Comparison of ENCODE assay signal across 8 cellular contexts in genomic region chr12:57005980-57006808, GRCh38. TPM values are rescaled to one million over a fixed set of nuclear protein-coding genes. Genes with fewer than 3 reads are reported as not detected.
A peak's percentile ranks its signal among the peaks of the same experiment; 100 is the strongest.
DNase-seq lines count a peak whose midpoint lies in the region; ATAC-seq and TF ChIP-seq lines count a peak whose summit lies in the region.

A gene with protein sequence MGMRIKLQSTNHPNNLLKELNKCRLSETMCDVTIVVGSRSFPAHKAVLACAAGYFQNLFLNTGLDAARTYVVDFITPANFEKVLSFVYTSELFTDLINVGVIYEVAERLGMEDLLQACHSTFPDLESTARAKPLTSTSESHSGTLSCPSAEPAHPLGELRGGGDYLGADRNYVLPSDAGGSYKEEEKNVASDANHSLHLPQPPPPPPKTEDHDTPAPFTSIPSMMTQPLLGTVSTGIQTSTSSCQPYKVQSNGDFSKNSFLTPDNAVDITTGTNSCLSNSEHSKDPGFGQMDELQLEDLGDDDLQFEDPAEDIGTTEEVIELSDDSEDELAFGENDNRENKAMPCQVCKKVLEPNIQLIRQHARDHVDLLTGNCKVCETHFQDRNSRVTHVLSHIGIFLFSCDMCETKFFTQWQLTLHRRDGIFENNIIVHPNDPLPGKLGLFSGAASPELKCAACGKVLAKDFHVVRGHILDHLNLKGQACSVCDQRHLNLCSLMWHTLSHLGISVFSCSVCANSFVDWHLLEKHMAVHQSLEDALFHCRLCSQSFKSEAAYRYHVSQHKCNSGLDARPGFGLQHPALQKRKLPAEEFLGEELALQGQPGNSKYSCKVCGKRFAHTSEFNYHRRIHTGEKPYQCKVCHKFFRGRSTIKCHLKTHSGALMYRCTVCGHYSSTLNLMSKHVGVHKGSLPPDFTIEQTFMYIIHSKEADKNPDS (minus strand): TSS chr12:57006546. CDS start chr12:57004917, 1,629 bp downstream.

- peak; percentile 71 for ATAC-seq in HG02852 (IDR thresholded peaks at IDR 0.05; ENCODE audit: unreplicated experiment)

- H3K4me3 ChIP-seq in lower leg skin (ENCODE audit: low read depth, poor library complexity, severe bottlenecking), result peak within 1 kb of the TSS; percentile 86

- H3K4me1 Mint-ChIP-seq in activated CD4-positive, alpha-beta T cell treated with anti-CD3 and anti-CD28 coated beads, Interleukin-2, amount 10 ng/mL, durations not matched to agents 24 days and 14 days, result peaks cover 44% of the 10 kb centered on the region
- peaks cover 49% of the 10 kb centered on the region for H3K4me1 Mint-ChIP-seq in dendritic cell treated with granulocyte-macrophage colony-stimulating factor and Interleukin-4, amounts not matched to agents 40 ng/mL and 50 ng/mL, for 4 days (ENCODE audit: low read depth)

- no peaks in the 10 kb centered on the region for H3K9me3 Mint-ChIP-seq in activated CD4-positive, alpha-beta T cell treated with anti-CD3 and anti-CD28 coated beads, Interleukin-2, amount 10 ng/mL, durations not matched to agents 24 days and 14 days
- no peaks in the 10 kb centered on the region for H3K9me3 Mint-ChIP-seq in dendritic cell treated with granulocyte-macrophage colony-stimulating factor and Interleukin-4, amounts not matched to agents 40 ng/mL and 50 ng/mL, for 4 days

- WGBS in lower leg skin, 2 donors, result 1% methylated on average over 10 to 30 of the region's 94 CpGs

- DNase-seq in NCI-H2029 (lab: John Stamatoyannopoulos, UW), result peak; percentile 44
- no peak for DNase-seq in NCI-H2029 treated with DMSO at 0.1 percent for 48 hours (lab: John Stamatoyannopoulos, UW)
- DNase-seq in NCI-H2171 (lab: John Stamatoyannopoulos, UW), result peak; percentile 62
- DNase-seq in activated CD4-positive, alpha-beta T cell treated with anti-CD3 and anti-CD28 coated beads, Interleukin-2, amount 10 ng/mL, durations not matched to agents 24 days and 14 days, result peak; percentile 92
- DNase-seq in lower leg skin (ENCODE audit: low spot score in 2 of 2), result no peak
- peak in 2 of 3 donors; percentile 26 to 68 for DNase-seq in stimulated activated CD4-positive, alpha-beta T cell treated with anti-CD3 and anti-CD28 coated beads, TNF-alpha, amount 100 ng/mL, for 48 hours (ENCODE audit: low read depth in 3 of 3)

- H3K4me3 Mint-ChIP-seq in activated CD4-positive, alpha-beta T cell treated with anti-CD3 and anti-CD28 coated beads, Interleukin-2, amount 10 ng/mL, durations not matched to agents 24 days and 14 days, result peak within 1 kb of the TSS; percentile 93
- peak within 1 kb of the TSS; percentile 85 for H3K4me3 Mint-ChIP-seq in dendritic cell treated with granulocyte-macrophage colony-stimulating factor and Interleukin-4, amounts not matched to agents 40 ng/mL and 50 ng/mL, for 4 days

- H3K27me3 Mint-ChIP-seq in activated CD4-positive, alpha-beta T cell treated with anti-CD3 and anti-CD28 coated beads, Interleukin-2, amount 10 ng/mL, durations not matched to agents 24 days and 14 days, result no peaks in the 10 kb centered on the region
- H3K27me3 Mint-ChIP-seq in dendritic cell treated with granulocyte-macrophage colony-stimulating factor and Interleukin-4, amounts not matched to agents 40 ng/mL and 50 ng/mL, for 4 days, result no peaks in the 10 kb centered on the region

- TF ChIP-seq CTCF in lower leg skin (IDR thresholded peaks at IDR 0.05), result no peak

- intact Hi-C loops in activated CD4-positive, alpha-beta T cell treated with anti-CD3 and anti-CD28 coated beads, Interleukin-2, amount 10 ng/mL, durations not matched to agents 24 days and 14 days (cut with micrococcal nuclease), result loop anchor here (2.0 to 10.0 kb wide), 3 partner anchors 177 to 471 kb away; partner anchors contain the start of genes ARHGAP9 and BAZ2A
- intact Hi-C loops in dendritic cell treated with granulocyte-macrophage colony-stimulating factor and Interleukin-4, amounts not matched to agents 40 ng/mL and 50 ng/mL, for 4 days (cut with micrococcal nuclease), result loop anchor here (5.0 kb wide), 2 partner anchors 41 to 106 kb away; partner anchors contain the start of gene STAT6
- intact Hi-C loops in lower leg skin (cut with DNase I; ENCODE audit: low total_unique reads), result loop anchor here (5.0 to 10.0 kb wide), 2 partner anchors 61 to 179 kb away; no protein-coding TSS in a partner anchor

- peaks cover 31% of the 10 kb centered on the region for H3K36me3 Mint-ChIP-seq in activated CD4-positive, alpha-beta T cell treated with anti-CD3 and anti-CD28 coated beads, Interleukin-2, amount 10 ng/mL, durations not matched to agents 24 days and 14 days (ENCODE audit: low read depth)
- peaks cover 40% of the 10 kb centered on the region for H3K36me3 Mint-ChIP-seq in dendritic cell treated with granulocyte-macrophage colony-stimulating factor and Interleukin-4, amounts not matched to agents 40 ng/mL and 50 ng/mL, for 4 days (ENCODE audit: low read depth)

- no peak for TF ChIP-seq POLR2A in lower leg skin (IDR thresholded peaks at IDR 0.05)

- peak within 1 kb of the TSS; percentile 86 for H3K27ac Mint-ChIP-seq in activated CD4-positive, alpha-beta T cell treated with anti-CD3 and anti-CD28 coated beads, Interleukin-2, amount 10 ng/mL, durations not matched to agents 24 days and 14 days
- peak within 1 kb of the TSS; percentile 89 for H3K27ac Mint-ChIP-seq in dendritic cell treated with granulocyte-macrophage colony-stimulating factor and Interleukin-4, amounts not matched to agents 40 ng/mL and 50 ng/mL, for 4 days

RNA-seq across cellular contexts. Expression of the gene that starts here (rescaled TPM):
- 11.0 TPM in 2 replicates for total RNA-seq in activated CD4-positive, alpha-beta T cell treated with anti-CD3 and anti-CD28 coated beads, Interleukin-2, amount 10 ng/mL, durations not matched to agents 24 days and 14 days
- total RNA-seq in lower leg skin, result 1 to 10 TPM; 5.2 to 6.1 (median 6.1) TPM

Comparison
In these comparisons a context has a peak if more than half of its experiments do, and no peak if none do; other contexts are left out.
1. DNase-seq: peak in NCI-H2029 (single experiment), NCI-H2171 (single experiment), activated CD4-positive, alpha-beta T cell treated with anti-CD3 and anti-CD28 coated beads, Interleukin-2, amount 10 ng/mL, durations not matched to agents 24 days and 14 days (single experiment) and stimulated activated CD4-positive, alpha-beta T cell treated with anti-CD3 and anti-CD28 coated beads, TNF-alpha, amount 100 ng/mL, for 48 hours (2 of 3); none in NCI-H2029 treated with DMSO at 0.1 percent for 48 hours (single experiment) and lower leg skin (0 of 2).